ENCODE assay signal across 19 cellular contexts in the genomic region with DNA sequence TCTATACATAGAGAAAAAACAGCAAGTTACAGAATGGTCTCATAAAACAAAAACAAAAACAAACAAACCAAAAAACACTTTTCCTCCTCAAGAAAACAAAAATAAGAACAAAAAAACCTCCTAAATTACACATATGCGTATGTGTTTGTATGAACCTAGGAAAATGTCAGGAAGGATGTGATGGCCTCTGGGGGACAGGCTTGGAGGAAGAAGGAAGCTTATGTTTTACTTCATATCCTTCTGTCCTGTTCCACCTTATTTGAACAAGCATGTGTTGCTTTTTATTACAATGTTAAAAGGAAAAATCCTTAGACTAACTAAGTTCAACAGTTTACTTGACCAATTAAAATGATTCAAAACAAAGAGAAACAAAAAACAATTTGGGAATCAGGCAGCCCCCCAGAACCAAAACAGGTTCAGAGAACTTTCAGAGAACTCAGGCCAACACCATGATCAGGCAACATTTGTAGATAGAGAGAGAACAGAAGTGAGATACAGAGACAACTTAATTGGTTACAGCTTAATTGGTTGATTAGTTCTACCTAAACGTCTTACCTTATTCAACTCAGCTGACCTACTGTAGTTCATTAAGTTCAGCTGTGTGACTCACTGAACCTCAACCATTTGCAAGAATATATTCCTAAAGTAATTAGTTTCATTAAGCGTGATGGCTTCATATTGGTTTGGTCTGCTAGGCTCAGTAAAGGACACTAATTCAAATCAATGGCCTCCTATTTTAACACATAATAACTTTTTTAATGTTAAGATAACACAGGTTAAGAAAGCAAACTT. TPM values are rescaled to one million over a fixed set of nuclear protein-coding genes. Genes with fewer than 3 reads are reported as not detected.
DNase-seq lines count a peak whose midpoint lies in the region; ATAC-seq and TF ChIP-seq lines count a peak whose summit lies in the region.
"Had no signal": no experiment of that assay in that cellular context is flagged by ENCODE, and none has a peak within 500 bp of the region (broad histone marks: within the 10 kb centered on the region; RNA-seq: fewer than 3 reads in every experiment).

No MANE protein-coding gene starts in this region.

- intact Hi-C loops in left ventricle myocardium inferior (cut with micrococcal nuclease) (no loop called here), left ventricle myocardium superior (cut with micrococcal nuclease) (no loop called here), esophagus squamous epithelium (cut with DNase I) (no loop called here), uterus (cut with DNase I; ENCODE audit: low total_unique reads) (no loop called here)

- H3K4me3 ChIP-seq in left ventricle myocardium inferior (no peak overlapping the region), esophagus squamous epithelium (no peak overlapping the region), neuronal stem cell (ENCODE audit: low read length in 2 of 2) (no peak overlapping the region), uterus (no peak overlapping the region)
- H3K4me3 ChIP-seq: SJSA1 had no signal

- H2BK15ac ChIP-seq in neuronal stem cell (ENCODE audit: low read length) = no peak overlapping the region

- H3K36me3 ChIP-seq in left ventricle myocardium inferior = no peaks in the 10 kb centered on the region
- H3K36me3 ChIP-seq in esophagus squamous epithelium = no peaks in the 10 kb centered on the region
- H3K36me3 ChIP-seq in neuronal stem cell (replicated peaks in 1 of 2; ENCODE audit: control insufficient read depth in 2 of 2, insufficient read depth in 2 of 2, low read length in 2 of 2) = no peaks in the 10 kb centered on the region
- no peaks in the 10 kb centered on the region for H3K36me3 ChIP-seq in uterus
- H3K36me3 ChIP-seq: SJSA1 had no signal

- no peak overlapping the region for H2BK120ac ChIP-seq in neuronal stem cell (ENCODE audit: low read depth, low read length)

- H3K4me1 ChIP-seq in left ventricle myocardium inferior = peaks cover 94% of the 10 kb centered on the region
- peaks cover 10 to 49% (median 11%) of the 10 kb centered on the region in 3 donors for H3K4me1 ChIP-seq in esophagus squamous epithelium
- H3K4me1 ChIP-seq in neuronal stem cell (ENCODE audit: control insufficient read depth in 2 of 2, insufficient read depth in 1 of 2, low read depth in 1 of 2, low read length in 2 of 2) = peaks cover 2 to 15% of the 10 kb centered on the region in 2 donors
- H3K4me1 ChIP-seq in uterus = peaks cover 0 to 15% of the 10 kb centered on the region in 2 donors

- H2BK12ac ChIP-seq in neuronal stem cell (ENCODE audit: low read length) = no peak overlapping the region

- H3K27ac ChIP-seq in left ventricle myocardium inferior (replicated peaks) = peak overlapping the region; percentile 89
- peak overlapping the region in 3 of 4 donors; percentile 14 to 56 (median 54) for H3K27ac ChIP-seq in esophagus squamous epithelium
- H3K27ac ChIP-seq in neuronal stem cell (replicated peaks; ENCODE audit: low read length) = no peak overlapping the region
- H3K27ac ChIP-seq in uterus = peak overlapping the region; percentile 60 to 77
- H3K27ac ChIP-seq: SJSA1 had no signal

- TF ChIP-seq POLR2A in esophagus squamous epithelium (IDR thresholded peaks at IDR 0.05) (no peak), uterus (IDR thresholded peaks at IDR 0.05) (no peak)

- H3K4ac ChIP-seq in neuronal stem cell (ENCODE audit: low read length) = no peak overlapping the region

- ATAC-seq in left ventricle myocardium superior (no peak), HG03378 (IDR thresholded peaks at IDR 0.05; ENCODE audit: unreplicated experiment) (no peak), GM21528 (IDR thresholded peaks at IDR 0.05; ENCODE audit: low FRiP score, unreplicated experiment) (no peak), HG02763 (IDR thresholded peaks at IDR 0.05; ENCODE audit: unreplicated experiment) (no peak)

- no peak overlapping the region for H3K4me2 ChIP-seq in neuronal stem cell (ENCODE audit: insufficient read depth, low read length, poor library complexity, severe bottlenecking)

- H3K27me3 ChIP-seq in left ventricle myocardium inferior (ENCODE audit: low read depth) (no peaks in the 10 kb centered on the region), esophagus squamous epithelium (no peaks in the 10 kb centered on the region), neuronal stem cell (ENCODE audit: control insufficient read depth in 3 of 3, insufficient read depth in 3 of 3, low read depth in 1 of 3, low read length in 3 of 3) (no peaks in the 10 kb centered on the region), uterus (no peaks in the 10 kb centered on the region)
- H3K27me3 ChIP-seq: SJSA1 had no signal

- no peak overlapping the region for H3K23ac ChIP-seq in neuronal stem cell (ENCODE audit: low read depth, low read length, poor library complexity)

- H2BK5ac ChIP-seq in neuronal stem cell (ENCODE audit: low read length) = no peak overlapping the region

- DNase-seq in left ventricle myocardium inferior (no peak), left ventricle myocardium superior (no peak), esophagus squamous epithelium (lab: John Stamatoyannopoulos, UW) (no peak), neuronal stem cell (ENCODE audit: low spot score) (no peak), uterus (no peak)
- DNase-seq: ACHN; activated CD8-positive, alpha-beta memory T cell treated with anti-CD3 and anti-CD28 coated beads for 24 hours; activated effector memory CD4-positive, alpha-beta T cell treated with Interleukin-2 at 50 U/mL for 16 hours; immature natural killer cell; NCI-H1105; NK-92 treated with Interleukin-12 subunit alpha and Interleukin-12 subunit beta, amount 100 ng/mL, for 24 hours; retina; stimulated activated CD4-positive, alpha-beta T cell treated with anti-CD3 and anti-CD28 coated beads, Interleukin-4, amount 100 ng/mL, for 24 hours had no signal

- no peak overlapping the region for H4K8ac ChIP-seq in neuronal stem cell (ENCODE audit: low read depth, low read length)

- TF ChIP-seq CTCF in left ventricle myocardium inferior (IDR thresholded peaks at IDR 0.05; ENCODE audit: borderline replicate concordance) = no peak
- no peak for TF ChIP-seq CTCF in esophagus squamous epithelium (IDR thresholded peaks at IDR 0.05)
- no peak for TF ChIP-seq CTCF in uterus (IDR thresholded peaks at IDR 0.05)

- no peak overlapping the region for H2AK5ac ChIP-seq in neuronal stem cell (ENCODE audit: low read depth, low read length)

- H2AFZ ChIP-seq in neuronal stem cell (ENCODE audit: low read length) = peak overlapping the region; percentile 49

- no peak overlapping the region for H3K18ac ChIP-seq in neuronal stem cell (ENCODE audit: low read length)

- H3K9me3 ChIP-seq in left ventricle myocardium inferior (replicated peaks) = no peaks in the 10 kb centered on the region
- H3K9me3 ChIP-seq in esophagus squamous epithelium = no peaks in the 10 kb centered on the region
- no peaks in the 10 kb centered on the region for H3K9me3 ChIP-seq in neuronal stem cell (replicated peaks in 1 of 2; ENCODE audit: control insufficient read depth in 2 of 2, insufficient read depth in 1 of 2, low read depth in 1 of 2, low read length in 2 of 2)
- H3K9me3 ChIP-seq in uterus = no peaks in the 10 kb centered on the region
- H3K9me3 ChIP-seq: SJSA1 had no signal

- 76 to 79% methylated on average over 3 of the region's 3 CpGs for WGBS in esophagus squamous epithelium, 2 donors
- no CpG with 5 or more reads among the region's 3 CpGs for WGBS in neuronal stem cell (ENCODE audit: extremely low coverage in 2 of 2, insufficient read length in 2 of 2, insufficient replicate concordance in 1 of 2), 2 donors

- no peak overlapping the region for H3K14ac ChIP-seq in neuronal stem cell (ENCODE audit: low read length)

- no peak overlapping the region for H4K91ac ChIP-seq in neuronal stem cell (ENCODE audit: low read depth, low read length, poor library complexity)

- no peaks in the 10 kb centered on the region for H3K79me1 ChIP-seq in neuronal stem cell (ENCODE audit: low read depth, low read length)

- H3K9ac ChIP-seq in neuronal stem cell (ENCODE audit: low read depth, low read length, poor library complexity) = no peak overlapping the region

RNA-seq across cellular contexts. Expression of gene SPAAR, which starts 10.1 kb away (rescaled TPM):
- total RNA-seq in left ventricle myocardium inferior = 6.5 TPM
- 9.8 TPM for total RNA-seq in left ventricle myocardium superior
- 1 to 10 TPM in 1 of 4 donors, under 1 TPM in 1, not detected in 2; 0.22 to 1.1 TPM for total RNA-seq in esophagus squamous epithelium
- 0.11 TPM for polyA plus RNA-seq in neuronal stem cell (2013, experiment 1 of 2)
- polyA plus RNA-seq in neuronal stem cell (2013, experiment 2 of 2) = 0.15 TPM
- total RNA-seq in uterus = 10 to 100 TPM in 1 of 4 donors, 1 to 10 TPM in 1, under 1 TPM in 2; 0.29 to 11.7 (median 2.3) TPM
- total RNA-seq: SJSA1 had no signal
- polyA plus RNA-seq: IgD-negative memory B cell, immature natural killer cell had no signal

RNA-seq across cellular contexts. Expression of gene HRCT1, which starts 13.4 kb away (rescaled TPM):
- total RNA-seq in left ventricle myocardium inferior (6.2 TPM), left ventricle myocardium superior (9.0 TPM), esophagus squamous epithelium (1 to 10 TPM in 1 of 4 donors, under 1 TPM in 1, not detected in 2; 0.70 to 4.6 TPM), uterus (10 to 100 TPM in 1 of 4 donors, 1 to 10 TPM in 1, under 1 TPM in 1, not detected in 1; 0.59 to 10.1 (median 1.4) TPM)
- 0.04 TPM for polyA plus RNA-seq in neuronal stem cell (2013, experiment 1 of 2)
- polyA plus RNA-seq in neuronal stem cell (2013, experiment 2 of 2) = 0.08 TPM
- polyA plus RNA-seq: IgD-negative memory B cell, immature natural killer cell had no signal

RNA-seq across cellular contexts. Expression of gene OR2S2, which starts 38.5 kb away (rescaled TPM):
- total RNA-seq in left ventricle myocardium inferior (not detected), left ventricle myocardium superior (not detected), esophagus squamous epithelium (not detected), uterus (not detected)
- polyA plus RNA-seq in neuronal stem cell (2013, experiment 1 of 2) = not detected
- not detected for polyA plus RNA-seq in neuronal stem cell (2013, experiment 2 of 2)
- total RNA-seq: frontal cortex, SJSA1 had no signal
- polyA plus RNA-seq: IgD-negative memory B cell, immature natural killer cell had no signal

RNA-seq across cellular contexts. Expression of gene OR13J1, which starts 49.2 kb away (rescaled TPM):
- total RNA-seq in left ventricle myocardium inferior = not detected
- total RNA-seq in left ventricle myocardium superior = not detected
- total RNA-seq in esophagus squamous epithelium = not detected
- not detected for polyA plus RNA-seq in neuronal stem cell (2013, experiment 1 of 2)
- not detected for polyA plus RNA-seq in neuronal stem cell (2013, experiment 2 of 2)
- not detected for total RNA-seq in uterus
- total RNA-seq: frontal cortex, SJSA1 had no signal
- polyA plus RNA-seq: IgD-negative memory B cell, immature natural killer cell had no signal
